In genomic region chr5:40687316-40687715, GRCh38 we compare ENCODE assay signal across 10 cellular contexts. TPM values are rescaled to one million over a fixed set of nuclear protein-coding genes. Genes with fewer than 3 reads are reported as not detected.
DNase-seq lines count a peak whose midpoint lies in the region; ATAC-seq, FAIRE-seq and TF ChIP-seq lines count a peak whose summit lies in the region.
"Had no signal": no experiment of that assay in that cellular context is flagged by ENCODE, and none has a peak within 500 bp of the region (broad histone marks: within the 10 kb centered on the region; RNA-seq: fewer than 3 reads in every experiment).

No MANE protein-coding gene starts in this region.

- CTCF ChIA-PET in HepG2 (lab: Yijun Ruan, JAX; ENCODE audit: low intra/inter-chr PET ratio, low total read pairs) = interaction anchor here (2.0 to 3.6 kb wide), 3 partner anchors 739 to 1108 kb away, joined by 15 to 35 read pairs (median 33); no protein-coding TSS in a partner anchor

- H3K79me2 ChIP-seq in Loucy (ENCODE audit: insufficient read depth, low read length) (peaks cover 100% of the 10 kb centered on the region), HepG2 (ENCODE audit: insufficient read depth, low read length) (no peaks in the 10 kb centered on the region)

- ATAC-seq in GM19328 (IDR thresholded peaks at IDR 0.05; ENCODE audit: unreplicated experiment) = no peak
- ATAC-seq in HepG2 = no peak
- no peak for ATAC-seq in GM19324 (IDR thresholded peaks at IDR 0.05; ENCODE audit: low FRiP score, unreplicated experiment)

- H3K9me3 Mint-ChIP-seq in activated naive CD8-positive, alpha-beta T cell treated with anti-CD3 and anti-CD28 coated beads for 36 hours = no peaks in the 10 kb centered on the region
- no peaks in the 10 kb centered on the region for H3K9me3 Mint-ChIP-seq in osteocyte (ENCODE audit: unreplicated experiment)

- H3K36me3 Mint-ChIP-seq in activated naive CD8-positive, alpha-beta T cell treated with anti-CD3 and anti-CD28 coated beads for 36 hours = peaks cover 87% of the 10 kb centered on the region
- peaks cover 63% of the 10 kb centered on the region for H3K36me3 Mint-ChIP-seq in osteocyte (ENCODE audit: unreplicated experiment)

- no TSS peak for BruUV-seq in HepG2 (replicated peaks; lab: Mats Ljungman, UMichigan)

- TF ChIP-seq CTCF in Loucy (conservative IDR thresholded peaks at IDR 0.05; ENCODE audit: low read length) = no peak
- no peak for TF ChIP-seq CTCF in osteocyte (IDR thresholded peaks at IDR 0.05)
- no peak for TF ChIP-seq CTCF in dorsolateral prefrontal cortex (IDR thresholded peaks at IDR 0.05 in 54 of 56, conservative IDR thresholded peaks at IDR 0.05 in 2 of 56; ENCODE audit: low read depth in 1 of 56, partially characterized antibody in 56 of 56)
- no peak for TF ChIP-seq CTCF in HepG2 (CRISPR knock-in tag; IDR thresholded peaks at IDR 0.05)

- WGBS in HepG2 (ENCODE audit: low lambda C conversion rate) = 62% methylated on average over 7 of the region's 7 CpGs

- peaks cover 69% of the 10 kb centered on the region for H3K4me1 Mint-ChIP-seq in activated naive CD8-positive, alpha-beta T cell treated with anti-CD3 and anti-CD28 coated beads for 36 hours
- H3K4me1 Mint-ChIP-seq in osteocyte (ENCODE audit: unreplicated experiment) = peaks cover 69% of the 10 kb centered on the region

- H3K9me2 ChIP-seq in Loucy (replicated peaks; ENCODE audit: low read depth, low read length) = no peaks in the 10 kb centered on the region

- H3K27me3 ChIP-seq in BLaER1 (no peaks in the 10 kb centered on the region), Loucy (ENCODE audit: insufficient read depth, low read length, poor library complexity, severe bottlenecking) (no peaks in the 10 kb centered on the region), dorsolateral prefrontal cortex (peaks cover 0 to 25% (median 0%) of the 10 kb centered on the region in 45 donors), HepG2 (ENCODE audit: control insufficient read depth in 1 of 2, insufficient read depth in 2 of 2, low read length in 2 of 2) (0 out of 5 replicates have a peak, but pooled peaks cover 0 to 1% of the 10 kb centered on the region in 2 experiments)

- H3K4me3 ChIP-seq in BLaER1 (peak overlapping the region; percentile 91), Loucy (ENCODE audit: low read length, poor library complexity, severe bottlenecking) (peak overlapping the region; percentile 94), dorsolateral prefrontal cortex (peak overlapping the region in 1 of 59 donors; percentile 30), HepG2 (replicated peaks in 1 of 3; ENCODE audit: insufficient read depth in 1 of 3, low read depth in 2 of 3, low read length in 3 of 3) (no peak overlapping the region)

- H3K27ac ChIP-seq in BLaER1 (no peak overlapping the region), dorsolateral prefrontal cortex (no peak overlapping the region), HepG2 (ENCODE audit: extremely low read length, insufficient read depth, low read length) (no peak overlapping the region)

- H3K9me3 ChIP-seq in BLaER1 = no peaks in the 10 kb centered on the region
- no peaks in the 10 kb centered on the region for H3K9me3 ChIP-seq in Loucy (ENCODE audit: insufficient read depth, low read depth, low read length)
- H3K9me3 ChIP-seq in HepG2 (ENCODE audit: low read length) = no peaks in the 10 kb centered on the region
- H3K9me3 ChIP-seq: left lung had no signal

- H3K9ac ChIP-seq in BLaER1 (0 out of 2 replicates have a peak overlapping the region, but pooled peaks have one; percentile 6), Loucy (ENCODE audit: low read depth, low read length, poor library complexity, severe bottlenecking) (peak overlapping the region; percentile 94), HepG2 (ENCODE audit: insufficient read depth, low read depth, low read length) (no peak overlapping the region)

- no peak for FAIRE-seq in HepG2 (lab: Jason Lieb, UNC)

- H3K4me3 Mint-ChIP-seq in activated naive CD8-positive, alpha-beta T cell treated with anti-CD3 and anti-CD28 coated beads for 36 hours = peak overlapping the region; percentile 77
- H3K4me3 Mint-ChIP-seq in osteocyte (ENCODE audit: unreplicated experiment) = peak overlapping the region; percentile 61

- no peak for TF ChIP-seq RAD21 in HepG2 (CRISPR knock-in tag; IDR thresholded peaks at IDR 0.05)

- H3K4me2 ChIP-seq in BLaER1 (peak overlapping the region; percentile 79), Loucy (ENCODE audit: low read depth, low read length, poor library complexity, severe bottlenecking) (peak overlapping the region; percentile 89), HepG2 (ENCODE audit: low read depth, low read length) (no peak overlapping the region)

- no peaks in the 10 kb centered on the region for H3K27me3 Mint-ChIP-seq in activated naive CD8-positive, alpha-beta T cell treated with anti-CD3 and anti-CD28 coated beads for 36 hours
- H3K27me3 Mint-ChIP-seq in osteocyte (ENCODE audit: unreplicated experiment) = no peaks in the 10 kb centered on the region

- H3K27ac Mint-ChIP-seq in activated naive CD8-positive, alpha-beta T cell treated with anti-CD3 and anti-CD28 coated beads for 36 hours = peak overlapping the region; percentile 92
- H3K27ac Mint-ChIP-seq in osteocyte (ENCODE audit: unreplicated experiment) = peak overlapping the region; percentile 86

- H2AFZ ChIP-seq in Loucy (ENCODE audit: low read length) (no peak overlapping the region), HepG2 (ENCODE audit: low read length) (no peak overlapping the region)

- H4K20me1 ChIP-seq in BLaER1 (peaks cover 97% of the 10 kb centered on the region), Loucy (ENCODE audit: insufficient read depth, low read length, poor library complexity, severe bottlenecking) (peaks cover 89% of the 10 kb centered on the region), HepG2 (ENCODE audit: insufficient read depth, low read length) (no peaks in the 10 kb centered on the region)

- H3K36me3 ChIP-seq in BLaER1 (peaks cover 44% of the 10 kb centered on the region), Loucy (ENCODE audit: insufficient read depth, low read length) (peaks cover 51% of the 10 kb centered on the region), HepG2 (replicated peaks in 1 of 2; ENCODE audit: control insufficient read depth in 1 of 2, insufficient read depth in 2 of 2, low read length in 2 of 2) (no peaks in the 10 kb centered on the region)

- TF ChIP-seq POLR2A in HepG2 (IDR thresholded peaks at IDR 0.05; ENCODE audit: insufficient read depth in 1 of 2, low read depth in 2 of 2, low read length in 2 of 2) = no peak

- no peaks in the 10 kb centered on the region for H3F3A ChIP-seq in Loucy (ENCODE audit: low read depth)

- H3K4me1 ChIP-seq in BLaER1 (peaks cover 60% of the 10 kb centered on the region), Loucy (ENCODE audit: insufficient read depth, low read length, poor library complexity, severe bottlenecking) (peaks cover 74% of the 10 kb centered on the region), HepG2 (ENCODE audit: insufficient read depth, low read length) (no peaks in the 10 kb centered on the region)

- intact Hi-C loops in dorsolateral prefrontal cortex (cut with DNase I) (loop anchor here (5.0 kb wide), 3 partner anchors 970 to 1110 kb away; no protein-coding TSS in a partner anchor), HepG2 (cut with micrococcal nuclease; ENCODE audit: unreplicated experiment) (loop anchor here (5.0 kb wide), 1 partner anchor 1095 kb away; no protein-coding TSS in a partner anchor)

- DNase-seq in activated naive CD8-positive, alpha-beta T cell treated with anti-CD3 and anti-CD28 coated beads for 36 hours = no peak
- DNase-seq in osteocyte (ENCODE audit: extremely low spot score, unreplicated experiment) (no peak), dorsolateral prefrontal cortex (no peak), HepG2 (ENCODE audit: low spot score) (no peak)
- DNase-seq: left lung, NCI-H1436 treated with DMSO at 0.1 percent for 48 hours had no signal

- in situ Hi-C loops in HepG2 (cut with HindIII; ENCODE audit: extremely low pct_ligation_motif_present, low pct_unique_long_range_greater_than_20kb) = loop anchor here (5.0 to 25.0 kb wide), 3 partner anchors 740 to 1100 kb away; no protein-coding TSS in a partner anchor

- no peak for TF ChIP-seq EP300 in HepG2 (IDR thresholded peaks at IDR 0.05; ENCODE audit: low read depth in 2 of 2, low read length in 2 of 2)
- TF ChIP-seq EP300 in HepG2 (CRISPR knock-in tag; IDR thresholded peaks at IDR 0.05; ENCODE audit: borderline replicate concordance) = no peak

- POLR2A ChIA-PET in HepG2 (lab: Yijun Ruan, JAX) = no interaction called here

RNA-seq across cellular contexts. Expression of gene PTGER4, which starts 7.6 kb away (rescaled TPM):
- total RNA-seq in activated naive CD8-positive, alpha-beta T cell treated with anti-CD3 and anti-CD28 coated beads for 36 hours = 10 to 100 TPM; 64.5 to 65.2 TPM
- 68.0 and 70.0 TPM in 2 replicates for total RNA-seq in osteocyte
- 1 to 10 TPM in 96 of 120 experiments, under 1 TPM in 24; 0.46 to 6.9 (median 1.8) TPM for total RNA-seq in dorsolateral prefrontal cortex
- 0.11 TPM in 1 of 2 replicates, not detected in the other for total RNA-seq in HepG2 (2016; rRNA removed; fragmentation: Illumina TruSeq; extraction: Trizol)
- total RNA-seq in HepG2 (2016; cell fraction: cytosol; rRNA removed; fragmentation: Illumina TruSeq; extraction: Trizol; ENCODE audit: low read depth) = not detected in 2 replicates
- total RNA-seq in HepG2 (2016; cell fraction: insoluble cytoplasmic fraction; rRNA removed; fragmentation: Illumina TruSeq; extraction: Trizol) = not detected in 2 replicates
- not detected in 2 replicates for total RNA-seq in HepG2 (2016; cell fraction: membrane; rRNA removed; fragmentation: Illumina TruSeq; extraction: Trizol)
- total RNA-seq in HepG2 (2016; cell fraction: nucleus; rRNA removed; fragmentation: Illumina TruSeq; extraction: Trizol) = not detected in 2 replicates
- 0.01 and 0.03 TPM in 2 replicates for polyA plus RNA-seq in HepG2 (2011; rRNA removed)
- 0.04 TPM in 1 of 2 replicates, not detected in the other for polyA plus RNA-seq in HepG2 (2011; cell fraction: cytosol; rRNA removed)
- 0.14 and 0.16 TPM in 2 replicates for polyA plus RNA-seq in HepG2 (2011; cell fraction: nucleus; rRNA removed)
- not detected in 2 replicates for polyA plus RNA-seq in HepG2 (2012)
- polyA plus RNA-seq in HepG2 (2016; cell fraction: cytosol; fragmentation: Illumina TruSeq; extraction: Trizol; ENCODE audit: low read depth) = not detected in 2 replicates
- not detected in 2 replicates for polyA plus RNA-seq in HepG2 (2016; cell fraction: insoluble cytoplasmic fraction; fragmentation: Illumina TruSeq; extraction: Trizol; ENCODE audit: low read depth)
- not detected in 2 replicates for polyA plus RNA-seq in HepG2 (2016; cell fraction: membrane; fragmentation: Illumina TruSeq; extraction: Trizol; ENCODE audit: low read depth)
- not detected in 2 replicates for polyA plus RNA-seq in HepG2 (2016; cell fraction: nucleus; fragmentation: Illumina TruSeq; extraction: Trizol; ENCODE audit: insufficient read depth, low read depth)
- polyA minus RNA-seq in HepG2 (2011; rRNA and poly(A)+ RNA removed; ENCODE audit: low replicate concordance) = 2.9 TPM in 1 of 2 replicates, not detected in the other
- polyA minus RNA-seq in HepG2 (2011; cell fraction: cytosol; rRNA and poly(A)+ RNA removed) = not detected in 2 replicates
- polyA minus RNA-seq in HepG2 (2011; cell fraction: nucleus; rRNA and poly(A)+ RNA removed) = not detected in 2 replicates

Comparison
In these comparisons a context has a peak if more than half of its experiments do, and no peak if none do; other contexts are left out.
1. H3K4me3 ChIP-seq: peak in BLaER1 (single experiment) and Loucy (single experiment); none in HepG2 (0 of 3).